ENCODE assay signal across 8 cellular contexts in the genomic region with DNA sequence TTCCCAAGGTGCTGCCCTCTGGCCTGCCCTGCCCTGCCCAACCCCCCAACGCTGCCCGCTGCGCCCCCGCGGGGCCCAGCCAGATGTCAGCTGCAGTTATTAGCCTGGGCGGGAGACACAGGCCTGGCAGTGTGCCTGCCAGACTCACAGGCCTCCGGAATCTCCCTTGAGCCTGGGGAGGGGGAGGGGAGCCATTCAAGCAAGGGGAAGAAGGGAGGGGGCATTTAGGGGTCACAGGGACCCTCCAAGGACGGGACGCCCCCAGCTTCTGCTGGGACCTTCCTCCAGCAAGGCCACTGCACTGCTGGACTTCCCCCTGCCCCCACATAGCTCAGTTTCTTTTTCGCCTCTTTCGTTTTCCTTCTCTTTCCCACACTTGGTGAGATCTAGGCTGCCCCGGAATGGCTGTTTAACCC. TPM values are rescaled to one million over a fixed set of nuclear protein-coding genes. Genes with fewer than 3 reads are reported as not detected.
A peak's percentile ranks its signal among the peaks of the same experiment; 100 is the strongest.
DNase-seq lines count a peak whose midpoint lies in the region; ATAC-seq and TF ChIP-seq lines count a peak whose summit lies in the region.

No MANE protein-coding gene starts in this region.

- peaks cover 27% of the 10 kb centered on the region for H3K4me1 Mint-ChIP-seq in activated CD8-positive, alpha-beta memory T cell treated with anti-CD3 and anti-CD28 coated beads, Interleukin-2, amount 10 ng/mL, durations not matched to agents 7 days and 5 days
- peaks cover 26% of the 10 kb centered on the region for H3K4me1 Mint-ChIP-seq in nephron

- no peaks in the 10 kb centered on the region for H3K9me3 Mint-ChIP-seq in activated CD8-positive, alpha-beta memory T cell treated with anti-CD3 and anti-CD28 coated beads, Interleukin-2, amount 10 ng/mL, durations not matched to agents 7 days and 5 days (ENCODE audit: low read depth)
- H3K9me3 Mint-ChIP-seq in nephron = no peaks in the 10 kb centered on the region

- peak overlapping the region; percentile 96 for H3K27ac Mint-ChIP-seq in activated CD8-positive, alpha-beta memory T cell treated with anti-CD3 and anti-CD28 coated beads, Interleukin-2, amount 10 ng/mL, durations not matched to agents 7 days and 5 days
- peak overlapping the region; percentile 99 to 100 (median 99) for H3K27ac Mint-ChIP-seq in nephron

- TF ChIP-seq CTCF in fibroblast of pulmonary artery (IDR thresholded peaks at IDR 0.05; ENCODE audit: low read length, missing control alignments) (no peak), nephron (IDR thresholded peaks at IDR 0.05; ENCODE audit: unreplicated experiment in 3 of 3) (no peak)

- CTCF ChIA-PET in activated CD8-positive, alpha-beta memory T cell treated with anti-CD3 and anti-CD28 coated beads, Interleukin-2, amount 10 ng/mL, durations not matched to agents 7 days and 5 days (lab: Charles Lee) = interaction anchor here (1.0 to 4.7 kb wide), 7 partner anchors 8 to 66 kb away, joined by 3 to 62 read pairs (median 5); a partner anchor contains a TSS

- no peaks in the 10 kb centered on the region for H3K27me3 Mint-ChIP-seq in activated CD8-positive, alpha-beta memory T cell treated with anti-CD3 and anti-CD28 coated beads, Interleukin-2, amount 10 ng/mL, durations not matched to agents 7 days and 5 days
- H3K27me3 Mint-ChIP-seq in nephron (ENCODE audit: low read depth) = no peaks in the 10 kb centered on the region

- peak; percentile 24 for DNase-seq in NOMO-1 treated with DMSO at 0.1 percent for 48 hours (lab: John Stamatoyannopoulos, UW; ENCODE audit: unreplicated experiment)
- no peak for DNase-seq in NOMO-1 treated with dmso at 0.1 percent for 144 hours (lab: John Stamatoyannopoulos, UW; ENCODE audit: unreplicated experiment)
- DNase-seq in NCI-H1092 treated with DMSO at 0.1 percent for 48 hours (lab: John Stamatoyannopoulos, UW) = peak; percentile 63
- DNase-seq in activated CD8-positive, alpha-beta memory T cell treated with anti-CD3 and anti-CD28 coated beads, Interleukin-2, amount 10 ng/mL, durations not matched to agents 7 days and 5 days = peak; percentile 72
- DNase-seq in fibroblast of pulmonary artery (ENCODE audit: low read depth) = peak; percentile 77

- H3K4me3 ChIP-seq in fibroblast of pulmonary artery (replicated peaks; ENCODE audit: low read depth, low read length) = peak overlapping the region; percentile 48

- ATAC-seq in activated CD8-positive, alpha-beta memory T cell treated with anti-CD3 and anti-CD28 coated beads, Interleukin-2, amount 10 ng/mL, durations not matched to agents 7 days and 5 days = no peak
- ATAC-seq in GM21576 (IDR thresholded peaks at IDR 0.05; ENCODE audit: unreplicated experiment) (no peak), GM18867 (IDR thresholded peaks at IDR 0.05; ENCODE audit: unreplicated experiment) (no peak)

- peak overlapping the region; percentile 92 for H3K4me3 Mint-ChIP-seq in activated CD8-positive, alpha-beta memory T cell treated with anti-CD3 and anti-CD28 coated beads, Interleukin-2, amount 10 ng/mL, durations not matched to agents 7 days and 5 days
- peak overlapping the region; percentile 82 to 88 (median 86) for H3K4me3 Mint-ChIP-seq in nephron

- peaks cover 8% of the 10 kb centered on the region for H3K36me3 Mint-ChIP-seq in activated CD8-positive, alpha-beta memory T cell treated with anti-CD3 and anti-CD28 coated beads, Interleukin-2, amount 10 ng/mL, durations not matched to agents 7 days and 5 days
- H3K36me3 Mint-ChIP-seq in nephron (ENCODE audit: low read depth) = no peaks in the 10 kb centered on the region

RNA-seq across cellular contexts. Expression of a gene that starts 2.6 kb away (rescaled TPM):
- total RNA-seq in activated CD8-positive, alpha-beta memory T cell treated with anti-CD3 and anti-CD28 coated beads, Interleukin-2, amount 10 ng/mL, durations not matched to agents 7 days and 5 days = 100 to 1,000 TPM; 142 to 191 TPM

RNA-seq across cellular contexts. Expression of a gene that starts 12.9 kb away (rescaled TPM):
- 100 to 1,000 TPM; 168 to 218 TPM for total RNA-seq in activated CD8-positive, alpha-beta memory T cell treated with anti-CD3 and anti-CD28 coated beads, Interleukin-2, amount 10 ng/mL, durations not matched to agents 7 days and 5 days

RNA-seq across cellular contexts. Expression of a gene that starts 13.2 kb away (rescaled TPM):
- total RNA-seq in activated CD8-positive, alpha-beta memory T cell treated with anti-CD3 and anti-CD28 coated beads, Interleukin-2, amount 10 ng/mL, durations not matched to agents 7 days and 5 days = 10 to 100 TPM; 27.9 to 29.8 TPM

RNA-seq across cellular contexts. Expression of a gene that starts 13.3 kb away (rescaled TPM):
- 10 to 100 TPM; 16.6 to 18.2 TPM for total RNA-seq in activated CD8-positive, alpha-beta memory T cell treated with anti-CD3 and anti-CD28 coated beads, Interleukin-2, amount 10 ng/mL, durations not matched to agents 7 days and 5 days

RNA-seq across cellular contexts. Expression of a gene that starts 17.7 kb away (rescaled TPM):
- 10 to 100 TPM; 53.4 to 58.8 TPM for total RNA-seq in activated CD8-positive, alpha-beta memory T cell treated with anti-CD3 and anti-CD28 coated beads, Interleukin-2, amount 10 ng/mL, durations not matched to agents 7 days and 5 days
